In genomic region chr6:157055863-157056262, GRCh38 we compare ENCODE assay signal across 18 cellular contexts.
DNase-seq lines count a peak whose midpoint lies in the region; ATAC-seq and TF ChIP-seq lines count a peak whose summit lies in the region.
"Had no signal": no experiment of that assay in that cellular context is flagged by ENCODE, and none has a peak within 500 bp of the region (broad histone marks: within the 10 kb centered on the region; RNA-seq: fewer than 3 reads in every experiment).

No MANE protein-coding gene starts in this region.

- no peak overlapping the region for H3K4me3 ChIP-seq in Caco-2 (ENCODE audit: low read depth, low read length)
- H3K4me3 ChIP-seq: adrenal gland, hepatocyte, mucosa of descending colon, smooth muscle cell, uterus had no signal

- peak overlapping the region; percentile 66 for H3K27ac Mint-ChIP-seq in activated CD4-positive, alpha-beta T cell treated with anti-CD3 and anti-CD28 coated beads for 36 hours
- H3K27ac Mint-ChIP-seq in Caco-2 (ENCODE audit: unreplicated experiment) (peak overlapping the region; percentile 31), naive B cell (peak overlapping the region in 4 of 6 donors; percentile 36 to 80 (median 74))
- peak overlapping the region; percentile 96 for H3K27ac Mint-ChIP-seq in activated CD8-positive, alpha-beta T cell treated with anti-CD3 and anti-CD28 coated beads, Interleukin-2, amount 10 ng/mL, durations not matched to agents 7 days and 5 days
- H3K27ac Mint-ChIP-seq: HFFc6 had no signal

- BruUV-seq in Caco-2 (replicated peaks; lab: Mats Ljungman, UMichigan) = no TSS peak

- no peaks in the 10 kb centered on the region for H3K36me3 ChIP-seq in Caco-2 (ENCODE audit: control insufficient read depth, insufficient read depth, low read length)
- H3K36me3 ChIP-seq: adrenal gland, uterus had no signal

- peaks cover 50% of the 10 kb centered on the region for H3K4me1 Mint-ChIP-seq in activated CD4-positive, alpha-beta T cell treated with anti-CD3 and anti-CD28 coated beads for 36 hours
- H3K4me1 Mint-ChIP-seq in Caco-2 (ENCODE audit: low read depth, unreplicated experiment) (no peaks in the 10 kb centered on the region), naive B cell (peaks cover 28 to 52% (median 36%) of the 10 kb centered on the region in 3 donors)
- H3K4me1 Mint-ChIP-seq in activated CD8-positive, alpha-beta T cell treated with anti-CD3 and anti-CD28 coated beads, Interleukin-2, amount 10 ng/mL, durations not matched to agents 7 days and 5 days (ENCODE audit: low read depth) = peaks cover 42% of the 10 kb centered on the region

- no peak for TF ChIP-seq CTCF in Caco-2 (IDR thresholded peaks at IDR 0.05; ENCODE audit: insufficient read depth in 1 of 2, low read depth in 1 of 2, low read length in 1 of 2, severe bottlenecking in 1 of 2, unreplicated experiment in 1 of 2)

- peaks cover 12% of the 10 kb centered on the region for H3K36me3 Mint-ChIP-seq in activated CD4-positive, alpha-beta T cell treated with anti-CD3 and anti-CD28 coated beads for 36 hours (ENCODE audit: low read depth)
- H3K36me3 Mint-ChIP-seq in Caco-2 (ENCODE audit: insufficient read depth, unreplicated experiment) (peaks cover 12% of the 10 kb centered on the region), naive B cell (peaks cover 10% of the 10 kb centered on the region in 2 donors)
- peaks cover 20% of the 10 kb centered on the region for H3K36me3 Mint-ChIP-seq in activated CD8-positive, alpha-beta T cell treated with anti-CD3 and anti-CD28 coated beads, Interleukin-2, amount 10 ng/mL, durations not matched to agents 7 days and 5 days (ENCODE audit: low read depth)

- intact Hi-C loops in activated CD4-positive, alpha-beta T cell treated with anti-CD3 and anti-CD28 coated beads for 36 hours (cut with DNase I, micrococcal nuclease) = loop anchor here (1.0 to 2.0 kb wide), 4 partner anchors 13 to 52 kb away; no protein-coding TSS in a partner anchor
- intact Hi-C loops in Caco-2 (cut with micrococcal nuclease; ENCODE audit: unreplicated experiment) = no loop called here

- POLR2A ChIA-PET in activated CD4-positive, alpha-beta T cell treated with anti-CD3 and anti-CD28 coated beads for 36 hours (lab: Charles Lee) = interaction anchor here (1.2 kb wide), 1 partner anchor 33 kb away, joined by 6 read pairs; no protein-coding TSS in a partner anchor
- POLR2A ChIA-PET in Caco-2 (lab: Charles Lee) = no interaction called here
- POLR2A ChIA-PET in activated CD8-positive, alpha-beta T cell treated with anti-CD3 and anti-CD28 coated beads, Interleukin-2, amount 10 ng/mL, durations not matched to agents 7 days and 5 days (lab: Charles Lee) = interaction anchor here (1.7 kb wide), 1 partner anchor 12 kb away, joined by 7 read pairs; no protein-coding TSS in a partner anchor

- ATAC-seq in activated CD4-positive, alpha-beta T cell treated with anti-CD3 and anti-CD28 coated beads for 36 hours = no peak
- ATAC-seq in activated CD8-positive, alpha-beta T cell treated with anti-CD3 and anti-CD28 coated beads, Interleukin-2, amount 10 ng/mL, durations not matched to agents 7 days and 5 days = no peak
- ATAC-seq in naive B cell (ENCODE audit: low read depth in 2 of 2) = no peak
- ATAC-seq in HG03442 (IDR thresholded peaks at IDR 0.05; ENCODE audit: unreplicated experiment) = no peak
- ATAC-seq: mucosa of descending colon had no signal

- H3K9me3 Mint-ChIP-seq in activated CD4-positive, alpha-beta T cell treated with anti-CD3 and anti-CD28 coated beads for 36 hours (ENCODE audit: low read depth) = peaks cover 3% of the 10 kb centered on the region
- H3K9me3 Mint-ChIP-seq in Caco-2 (ENCODE audit: unreplicated experiment) (no peaks in the 10 kb centered on the region), naive B cell (peaks cover 0 to 11% (median 4%) of the 10 kb centered on the region in 7 donors)
- no peaks in the 10 kb centered on the region for H3K9me3 Mint-ChIP-seq in activated CD8-positive, alpha-beta T cell treated with anti-CD3 and anti-CD28 coated beads, Interleukin-2, amount 10 ng/mL, durations not matched to agents 7 days and 5 days (ENCODE audit: insufficient read depth)
- H3K9me3 Mint-ChIP-seq: HFFc6 had no signal

- no peaks in the 10 kb centered on the region for H3K27me3 Mint-ChIP-seq in activated CD4-positive, alpha-beta T cell treated with anti-CD3 and anti-CD28 coated beads for 36 hours
- H3K27me3 Mint-ChIP-seq in Caco-2 (ENCODE audit: insufficient read depth, unreplicated experiment) (no peaks in the 10 kb centered on the region), naive B cell (no peaks in the 10 kb centered on the region)
- H3K27me3 Mint-ChIP-seq in activated CD8-positive, alpha-beta T cell treated with anti-CD3 and anti-CD28 coated beads, Interleukin-2, amount 10 ng/mL, durations not matched to agents 7 days and 5 days (ENCODE audit: low read depth) = no peaks in the 10 kb centered on the region

- no peaks in the 10 kb centered on the region for H3K4me1 ChIP-seq in Caco-2

- H3K4me3 Mint-ChIP-seq in activated CD4-positive, alpha-beta T cell treated with anti-CD3 and anti-CD28 coated beads for 36 hours = no peak overlapping the region
- H3K4me3 Mint-ChIP-seq in Caco-2 (ENCODE audit: unreplicated experiment) (no peak overlapping the region), naive B cell (peak overlapping the region in 2 of 8 donors; percentile 44 to 46)
- H3K4me3 Mint-ChIP-seq in activated CD8-positive, alpha-beta T cell treated with anti-CD3 and anti-CD28 coated beads, Interleukin-2, amount 10 ng/mL, durations not matched to agents 7 days and 5 days = no peak overlapping the region
- H3K4me3 Mint-ChIP-seq: HFFc6 had no signal

- CTCF ChIA-PET in activated CD4-positive, alpha-beta T cell treated with anti-CD3 and anti-CD28 coated beads for 36 hours (lab: Charles Lee) = interaction anchor here (1.2 to 3.0 kb wide), 6 partner anchors 8 to 269 kb away, joined by 3 to 17 read pairs (median 4); no protein-coding TSS in a partner anchor
- CTCF ChIA-PET in Caco-2 (lab: Charles Lee) = no interaction called here
- CTCF ChIA-PET in activated CD8-positive, alpha-beta T cell treated with anti-CD3 and anti-CD28 coated beads, Interleukin-2, amount 10 ng/mL, durations not matched to agents 7 days and 5 days (lab: Charles Lee) = interaction anchor here (0.9 to 2.5 kb wide), 6 partner anchors 11 to 270 kb away, joined by 3 to 17 read pairs (median 5); no protein-coding TSS in a partner anchor

- H3K9me3 ChIP-seq in Caco-2 = no peaks in the 10 kb centered on the region
- H3K9me3 ChIP-seq: BE2C, mucosa of descending colon, uterus had no signal

- H3K27me3 ChIP-seq in Caco-2 (replicated peaks; ENCODE audit: control insufficient read depth, insufficient read depth, low read length) = no peaks in the 10 kb centered on the region
- H3K27me3 ChIP-seq: adrenal gland, BE2C, hepatocyte, uterus had no signal

- no peak for DNase-seq in activated CD4-positive, alpha-beta T cell treated with anti-CD3 and anti-CD28 coated beads for 36 hours
- no peak for DNase-seq in activated CD4-positive, alpha-beta T cell treated with anti-CD3 and anti-CD28 coated beads, Interleukin-2, amount 50 U/mL, for 1 hour
- no peak for DNase-seq in Caco-2
- no peak for DNase-seq in activated CD8-positive, alpha-beta T cell treated with anti-CD3 and anti-CD28 coated beads, Interleukin-2, amount 10 ng/mL, durations not matched to agents 7 days and 5 days
- DNase-seq in naive B cell = no peak
- DNase-seq in NCI-H748 (lab: John Stamatoyannopoulos, UW; ENCODE audit: unreplicated experiment) = no peak
- DNase-seq in stimulated activated CD4-positive, alpha-beta T cell treated with anti-CD3 and anti-CD28 coated beads, Interleukin-4, amount 100 ng/mL, for 4 hours = no peak
- DNase-seq: activated CD4-positive, CD25-positive, alpha-beta regulatory T cell treated with anti-CD3 and anti-CD28 coated beads, Interleukin-2, amount 50 U/mL, for 72 hours; activated CD8-positive, alpha-beta memory T cell treated with anti-CD3 and anti-CD28 coated beads, Interleukin-2, amount 50 U/mL, for 48 hours; adrenal gland; BE2C; HFFc6; mucosa of descending colon; NCI-H446 treated with DMSO at 0.1 percent for 48 hours; uterus had no signal

Comparison
In these comparisons a context has a peak if more than half of its experiments do, and no peak if none do; other contexts are left out.
1. H3K27ac Mint-ChIP-seq: peak in every context shown above with its lines; median percentile 96 in activated CD8-positive, alpha-beta T cell treated with anti-CD3 and anti-CD28 coated beads, Interleukin-2, amount 10 ng/mL, durations not matched to agents 7 days and 5 days; 74 in naive B cell; 66 in activated CD4-positive, alpha-beta T cell treated with anti-CD3 and anti-CD28 coated beads for 36 hours; 31 in Caco-2.